ENCODE assay signal across 10 cellular contexts in genomic region chr4:2932561-2932950, GRCh38. TPM values are rescaled to one million over a fixed set of nuclear protein-coding genes. Genes with fewer than 3 reads are reported as not detected.
DNase-seq lines count a peak whose midpoint lies in the region; ATAC-seq, FAIRE-seq and TF ChIP-seq lines count a peak whose summit lies in the region.
"Had no signal": no experiment of that assay in that cellular context is flagged by ENCODE, and none has a peak within 500 bp of the region (broad histone marks: within the 10 kb centered on the region; RNA-seq: fewer than 3 reads in every experiment).

No MANE protein-coding gene starts in this region.

- peak; percentile 63 for DNase-seq in H7
- DNase-seq in GM12878 (ENCODE audit: low read depth, low spot score): no peak
- DNase-seq in T-helper 9 cell: no peak
- DNase-seq: NCI-H1417 had no signal

- POLR2A ChIA-PET in GM12878 (lab: Charles Lee): no interaction called here

- ATAC-seq in GM12878 (no peak), HG02884 (IDR thresholded peaks at IDR 0.05; ENCODE audit: unreplicated experiment) (no peak), HG02798 (IDR thresholded peaks at IDR 0.05; ENCODE audit: poor library complexity, unreplicated experiment) (no peak), HG02678 (IDR thresholded peaks at IDR 0.05; ENCODE audit: unreplicated experiment) (no peak)

- TF ChIP-seq EP300 in GM12878 (IDR thresholded peaks at IDR 0.05; ENCODE audit: borderline replicate concordance in 1 of 2, control insufficient read depth in 1 of 2, low read depth in 2 of 2, low read length in 2 of 2): no peak

- H3K27me3 ChIP-seq in H7 (ENCODE audit: control insufficient read depth, insufficient read depth, low read length): no peaks in the 10 kb centered on the region
- H3K27me3 ChIP-seq in GM12878 (replicated peaks in 1 of 2; ENCODE audit: control insufficient read depth in 2 of 2, insufficient read depth in 2 of 2, low read length in 1 of 2): no peaks in the 10 kb centered on the region
- H3K27me3 ChIP-seq in muscle layer of colon (ENCODE audit: control insufficient read depth in 1 of 2, insufficient read depth in 2 of 2, low read length in 2 of 2): no peaks in the 10 kb centered on the region

- TF ChIP-seq RAD21 in GM12878 (IDR thresholded peaks at IDR 0.05; ENCODE audit: insufficient read depth, low read depth, low read length): no peak

- peaks cover 46% of the 10 kb centered on the region for H3K79me2 ChIP-seq in GM12878 (ENCODE audit: control insufficient read depth, insufficient read depth, low read length)

- H4K20me1 ChIP-seq in GM12878 (ENCODE audit: control insufficient read depth, insufficient read depth): no peaks in the 10 kb centered on the region

- H3K27ac ChIP-seq in 22Rv1 (peak overlapping the region; percentile 72; the same call in 1 of the 2 replicates), GM12878 (ENCODE audit: control insufficient read depth, insufficient read depth) (peak overlapping the region; percentile 65), muscle layer of colon (ENCODE audit: low read depth, low read length) (peak overlapping the region; percentile 19)

- no peak for FAIRE-seq in GM12878 (lab: Jason Lieb, UNC)
- FAIRE-seq: H54 had no signal

- no TSS peak for BruUV-seq in GM12878 (replicated peaks; lab: Mats Ljungman, UMichigan)

- TF ChIP-seq CTCF in 22Rv1 (IDR thresholded peaks at IDR 0.05) (no peak), GM12878 (IDR thresholded peaks at IDR 0.05 in 2 of 3, conservative IDR thresholded peaks at IDR 0.05 in 1 of 3; ENCODE audit: control insufficient read depth in 2 of 3, extremely low read depth in 1 of 3, insufficient read depth in 1 of 3, low read depth in 3 of 3, low read length in 3 of 3) (no peak)

- TF ChIP-seq POLR2A in GM12878 (IDR thresholded peaks at IDR 0.05; ENCODE audit: low read depth, low read length): no peak

- no peak overlapping the region for H2AFZ ChIP-seq in GM12878 (ENCODE audit: control insufficient read depth, low read depth, low read length)

- H3K9me3 ChIP-seq in GM12878 (replicated peaks; ENCODE audit: control insufficient read depth, insufficient read depth, low read length): no peaks in the 10 kb centered on the region
- H3K9me3 ChIP-seq in muscle layer of colon (ENCODE audit: low read length): no peaks in the 10 kb centered on the region

- H3K9ac ChIP-seq in GM12878 (ENCODE audit: control insufficient read depth, insufficient read depth, low read length): peak overlapping the region; percentile 49
- H3K9ac ChIP-seq in muscle layer of colon (ENCODE audit: low read length): no peak overlapping the region

- in situ Hi-C loops in GM12878 (cut with MboI): loop anchor here (25.0 kb wide), 1 partner anchor 170 kb away; the partner anchor contains the start of gene TNIP2

- 85% methylated on average over 11 of the region's 11 CpGs for WGBS in GM12878 (ENCODE audit: insufficient coverage, insufficient replicate concordance, low lambda C conversion rate, missing lambda C conversion rate)

- intact Hi-C loops in GM12878 (cut with micrococcal nuclease; ENCODE audit: unreplicated experiment): loop anchor here (5.0 kb wide), 2 partner anchors 80 to 170 kb away; no protein-coding TSS in a partner anchor

- H3K36me3 ChIP-seq in H7 (replicated peaks; ENCODE audit: control insufficient read depth, insufficient read depth, low read length): peaks cover 14% of the 10 kb centered on the region
- H3K36me3 ChIP-seq in GM12878 (ENCODE audit: control insufficient read depth in 2 of 2, insufficient read depth in 2 of 2, low read length in 1 of 2): peaks cover 10 to 13% of the 10 kb centered on the region in 2 experiments; a peak in 3 of 4 replicates
- peaks cover 34% of the 10 kb centered on the region for H3K36me3 ChIP-seq in muscle layer of colon (ENCODE audit: insufficient read depth, low read length)

- CTCF ChIA-PET in GM12878 (lab: Yijun Ruan, JAX): interaction anchor here (0.6 to 0.7 kb wide), 3 partner anchors 16 to 214 kb away, joined by 3 read pairs; no protein-coding TSS in a partner anchor

- RAD21 ChIA-PET in GM12878 (lab: Charles Lee; ENCODE audit: unreplicated experiment): no interaction called here

- H3K4me1 ChIP-seq in GM12878 (ENCODE audit: control insufficient read depth, insufficient read depth, low read length): peaks cover 35% of the 10 kb centered on the region
- peaks cover 14% of the 10 kb centered on the region for H3K4me1 ChIP-seq in muscle layer of colon (ENCODE audit: insufficient read depth, low read length)

- peak overlapping the region; percentile 66 for H3K4me2 ChIP-seq in GM12878 (ENCODE audit: control insufficient read depth, insufficient read depth)

- SMC1A ChIA-PET in GM12878 (lab: Charles Lee; ENCODE audit: uncharacterized antibody, unreplicated experiment): interaction anchor here (1.4 kb wide), 1 partner anchor 154 kb away, joined by 3 read pairs; no protein-coding TSS in a partner anchor

- H3K4me3 ChIP-seq in H7 (ENCODE audit: insufficient read depth, low read depth, low read length): no peak overlapping the region
- peak overlapping the region; percentile 75 for H3K4me3 ChIP-seq in GM12878
- no peak overlapping the region for H3K4me3 ChIP-seq in muscle layer of colon (ENCODE audit: low read depth in 1 of 2, low read length in 2 of 2)

TF ChIP-seq in GM12878, 131 proteins besides CTCF, POLR2A, EP300 and RAD21 (continues in another document):
- TF ChIP-seq RAD51 (IDR thresholded peaks at IDR 0.05): no peak
- TF ChIP-seq ATF2 (IDR thresholded peaks at IDR 0.05; ENCODE audit: low read length): no peak

RNA-seq across cellular contexts. Expression of gene NOP14, which starts 30.6 kb away (rescaled TPM):
- total RNA-seq in H7 (2014; rRNA removed; shearing (Covaris generic)): 17.3 and 19.2 TPM in 2 replicates
- 30.0 and 34.7 TPM in 2 replicates for total RNA-seq in GM12878 (2013; cell fraction: nucleolus; rRNA removed)
- total RNA-seq in GM12878 (2014; rRNA removed): 40.3 and 42.1 TPM in 2 replicates
- total RNA-seq in GM12878 (2014; rRNA removed; fragmentation: Illumina TruSeq; extraction: Trizol): 52.5 and 57.3 TPM in 2 replicates
- total RNA-seq in GM12878 (2021): 74.3 and 80.6 TPM in 2 replicates
- 26.2 TPM for polyA plus RNA-seq in GM12878 (2011; ENCODE audit: low read depth)
- 17.2 and 18.8 TPM in 2 replicates for polyA plus RNA-seq in GM12878 (2011; rRNA removed)
- 13.0 and 14.4 TPM in 2 replicates for polyA plus RNA-seq in GM12878 (2011; cell fraction: cytosol; rRNA removed)
- 20.7 and 30.4 TPM in 2 replicates for polyA plus RNA-seq in GM12878 (2011; cell fraction: nucleus; rRNA removed)
- 33.0 and 35.7 TPM in 2 replicates for polyA plus RNA-seq in GM12878 (2012)
- 64.9 and 65.2 TPM in 2 replicates for polyA plus RNA-seq in GM12878 (2014; fragmentation: Illumina TruSeq; extraction: Trizol)
- 10 to 100 TPM; 13.8 to 24.7 TPM for polyA plus RNA-seq in GM12878 (2014; fragmentation: Nextera tagmentation; extraction: Ambion mirVana)
- 31.6 and 36.4 TPM in 2 replicates for polyA plus RNA-seq in GM12878 (2014; rRNA removed)
- 10 to 100 TPM; 74.5 to 76.6 TPM for polyA plus RNA-seq in GM12878 (2016; fragmentation: Nextera tagmentation; extraction: Ambion mirVana)
- 14.1 and 15.1 TPM in 2 replicates for polyA minus RNA-seq in GM12878 (2011; rRNA and poly(A)+ RNA removed)
- polyA minus RNA-seq in GM12878 (2011; cell fraction: cytosol; rRNA and poly(A)+ RNA removed): 15.6 and 17.3 TPM in 2 replicates
- 6.8 and 11.3 TPM in 2 replicates for polyA minus RNA-seq in GM12878 (2011; cell fraction: nucleus; rRNA and poly(A)+ RNA removed)

RNA-seq across cellular contexts. Expression of gene GRK4, which starts 30.8 kb away (rescaled TPM):
- 0.48 and 1.9 TPM in 2 replicates for total RNA-seq in H7 (2014; rRNA removed; shearing (Covaris generic))
- total RNA-seq in GM12878 (2013; cell fraction: nucleolus; rRNA removed): 1.9 and 2.9 TPM in 2 replicates
- total RNA-seq in GM12878 (2014; rRNA removed) (2.3 and 2.5 TPM in 2 replicates), GM12878 (2014; rRNA removed; fragmentation: Illumina TruSeq; extraction: Trizol) (2.4 and 2.9 TPM in 2 replicates), GM12878 (2021) (3.0 and 3.6 TPM in 2 replicates)
- polyA plus RNA-seq in GM12878 (2011; ENCODE audit: low read depth): 0.94 TPM
- polyA plus RNA-seq in GM12878 (2011; rRNA removed) (1.3 and 1.5 TPM in 2 replicates), GM12878 (2014; fragmentation: Illumina TruSeq; extraction: Trizol) (2.3 TPM in 2 replicates), GM12878 (2014; fragmentation: Nextera tagmentation; extraction: Ambion mirVana) (1 to 10 TPM; 1.1 to 1.6 TPM), GM12878 (2014; rRNA removed) (2.9 and 3.0 TPM in 2 replicates), GM12878 (2016; fragmentation: Nextera tagmentation; extraction: Ambion mirVana) (1 to 10 TPM; 3.4 to 4.0 TPM)
- 0.70 and 1.1 TPM in 2 replicates for polyA plus RNA-seq in GM12878 (2011; cell fraction: cytosol; rRNA removed)
- polyA plus RNA-seq in GM12878 (2011; cell fraction: nucleus; rRNA removed): 0.72 and 1.1 TPM in 2 replicates
- 2.6 and 2.7 TPM in 2 replicates for polyA plus RNA-seq in GM12878 (2012)
- polyA minus RNA-seq in GM12878 (2011; rRNA and poly(A)+ RNA removed): 0.72 and 1.2 TPM in 2 replicates
- 0.83 and 1.1 TPM in 2 replicates for polyA minus RNA-seq in GM12878 (2011; cell fraction: cytosol; rRNA and poly(A)+ RNA removed)
- polyA minus RNA-seq in GM12878 (2011; cell fraction: nucleus; rRNA and poly(A)+ RNA removed): 0.36 and 1.1 TPM in 2 replicates

Comparison
In these comparisons a context has a peak if more than half of its experiments do, and no peak if none do; other contexts are left out.
1. H3K27ac ChIP-seq: peak in every context shown above with its lines; median percentile 72 in 22Rv1; 65 in GM12878; 19 in muscle layer of colon.